Comparison of ENCODE assay signal across 2 cellular contexts in the genomic region with DNA sequence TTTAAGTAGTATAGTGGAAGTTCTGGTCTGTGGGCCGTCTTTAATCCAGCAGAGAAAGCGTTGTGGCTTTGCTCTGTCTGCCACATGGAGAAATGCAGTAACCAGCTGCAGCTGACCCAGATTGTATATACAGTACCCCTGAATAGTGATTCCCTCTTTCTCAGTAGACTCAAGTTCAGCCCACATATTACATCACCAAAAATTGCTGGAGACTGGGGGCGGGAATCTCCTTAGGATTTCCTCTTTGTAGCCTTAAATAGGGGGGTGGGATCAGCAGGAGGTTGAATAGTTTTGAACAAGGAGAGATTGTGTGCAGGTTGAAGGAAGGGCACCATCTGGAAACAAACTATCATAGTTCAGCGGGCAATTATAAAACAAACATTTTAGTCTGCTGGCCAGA.
TF ChIP-seq lines count a peak whose summit lies in the region.

A gene with protein sequence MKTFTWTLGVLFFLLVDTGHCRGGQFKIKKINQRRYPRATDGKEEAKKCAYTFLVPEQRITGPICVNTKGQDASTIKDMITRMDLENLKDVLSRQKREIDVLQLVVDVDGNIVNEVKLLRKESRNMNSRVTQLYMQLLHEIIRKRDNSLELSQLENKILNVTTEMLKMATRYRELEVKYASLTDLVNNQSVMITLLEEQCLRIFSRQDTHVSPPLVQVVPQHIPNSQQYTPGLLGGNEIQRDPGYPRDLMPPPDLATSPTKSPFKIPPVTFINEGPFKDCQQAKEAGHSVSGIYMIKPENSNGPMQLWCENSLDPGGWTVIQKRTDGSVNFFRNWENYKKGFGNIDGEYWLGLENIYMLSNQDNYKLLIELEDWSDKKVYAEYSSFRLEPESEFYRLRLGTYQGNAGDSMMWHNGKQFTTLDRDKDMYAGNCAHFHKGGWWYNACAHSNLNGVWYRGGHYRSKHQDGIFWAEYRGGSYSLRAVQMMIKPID (minus strand): TSS at position 134 of the 400 bp plus-strand sequence. CDS start 5,301 bp downstream, outside the sequence.

TF ChIP-seq in HEK293, 187 proteins besides CTCF, POLR2A, EP300 and RAD21 (continues in another document):
- TF ChIP-seq ZFP69B (tag by site-specific recombination; IDR thresholded peaks at IDR 0.05) (0 out of 2 replicates have a peak, but pooled peaks have one; percentile 28), ZBTB17 (tag by site-specific recombination; IDR thresholded peaks at IDR 0.05) (0 out of 2 replicates have a peak, but pooled peaks have one; percentile 20), ZNF223 (tag by site-specific recombination; IDR thresholded peaks at IDR 0.05) (no peak), ZFHX2 (tag by site-specific recombination; conservative IDR thresholded peaks at IDR 0.05) (peak; percentile 72), SP3 (tag by site-specific recombination; IDR thresholded peaks at IDR 0.05) (peak; percentile 21; the same call in 1 of the 2 replicates), SP7 (tag by site-specific recombination; IDR thresholded peaks at IDR 0.05) (0 out of 2 replicates have a peak, but pooled peaks have one; percentile 17), ZNF335 (tag by site-specific recombination; conservative IDR thresholded peaks at IDR 0.05) (0 out of 2 replicates have a peak, but pooled peaks have one; percentile 15), YY2 (tag by site-specific recombination; IDR thresholded peaks at IDR 0.05) (no peak), ZNF19 (tag by site-specific recombination; IDR thresholded peaks at IDR 0.05; ENCODE audit: low read depth) (no peak), ZBTB20 (tag by site-specific recombination; IDR thresholded peaks at IDR 0.05) (peak; percentile 42), ZNF266 (tag by site-specific recombination; IDR thresholded peaks at IDR 0.05; ENCODE audit: low read depth) (no peak), ZNF157 (tag by site-specific recombination; IDR thresholded peaks at IDR 0.05) (no peak), ZNF341 (tag by site-specific recombination; IDR thresholded peaks at IDR 0.05; ENCODE audit: low read depth) (no peak)
- TF ChIP-seq, protein P1, sequence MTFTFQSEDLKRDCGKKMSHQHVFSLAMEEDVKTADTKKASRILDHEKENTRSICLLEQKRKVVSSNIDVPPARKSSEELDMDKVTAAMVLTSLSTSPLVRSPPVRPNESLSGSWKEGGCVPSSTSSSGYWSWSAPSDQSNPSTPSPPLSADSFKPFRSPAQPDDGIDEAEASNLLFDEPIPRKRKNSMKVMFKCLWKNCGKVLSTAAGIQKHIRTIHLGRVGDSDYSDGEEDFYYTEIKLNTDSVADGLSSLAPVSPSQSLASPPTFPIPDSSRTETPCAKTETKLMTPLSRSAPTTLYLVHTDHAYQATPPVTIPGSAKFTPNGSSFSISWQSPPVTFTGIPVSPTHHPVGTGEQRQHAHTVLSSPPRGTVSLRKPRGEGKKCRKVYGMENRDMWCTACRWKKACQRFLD (tag by site-specific recombination; IDR thresholded peaks at IDR 0.05) = no peak
- TF ChIP-seq, protein P2, sequence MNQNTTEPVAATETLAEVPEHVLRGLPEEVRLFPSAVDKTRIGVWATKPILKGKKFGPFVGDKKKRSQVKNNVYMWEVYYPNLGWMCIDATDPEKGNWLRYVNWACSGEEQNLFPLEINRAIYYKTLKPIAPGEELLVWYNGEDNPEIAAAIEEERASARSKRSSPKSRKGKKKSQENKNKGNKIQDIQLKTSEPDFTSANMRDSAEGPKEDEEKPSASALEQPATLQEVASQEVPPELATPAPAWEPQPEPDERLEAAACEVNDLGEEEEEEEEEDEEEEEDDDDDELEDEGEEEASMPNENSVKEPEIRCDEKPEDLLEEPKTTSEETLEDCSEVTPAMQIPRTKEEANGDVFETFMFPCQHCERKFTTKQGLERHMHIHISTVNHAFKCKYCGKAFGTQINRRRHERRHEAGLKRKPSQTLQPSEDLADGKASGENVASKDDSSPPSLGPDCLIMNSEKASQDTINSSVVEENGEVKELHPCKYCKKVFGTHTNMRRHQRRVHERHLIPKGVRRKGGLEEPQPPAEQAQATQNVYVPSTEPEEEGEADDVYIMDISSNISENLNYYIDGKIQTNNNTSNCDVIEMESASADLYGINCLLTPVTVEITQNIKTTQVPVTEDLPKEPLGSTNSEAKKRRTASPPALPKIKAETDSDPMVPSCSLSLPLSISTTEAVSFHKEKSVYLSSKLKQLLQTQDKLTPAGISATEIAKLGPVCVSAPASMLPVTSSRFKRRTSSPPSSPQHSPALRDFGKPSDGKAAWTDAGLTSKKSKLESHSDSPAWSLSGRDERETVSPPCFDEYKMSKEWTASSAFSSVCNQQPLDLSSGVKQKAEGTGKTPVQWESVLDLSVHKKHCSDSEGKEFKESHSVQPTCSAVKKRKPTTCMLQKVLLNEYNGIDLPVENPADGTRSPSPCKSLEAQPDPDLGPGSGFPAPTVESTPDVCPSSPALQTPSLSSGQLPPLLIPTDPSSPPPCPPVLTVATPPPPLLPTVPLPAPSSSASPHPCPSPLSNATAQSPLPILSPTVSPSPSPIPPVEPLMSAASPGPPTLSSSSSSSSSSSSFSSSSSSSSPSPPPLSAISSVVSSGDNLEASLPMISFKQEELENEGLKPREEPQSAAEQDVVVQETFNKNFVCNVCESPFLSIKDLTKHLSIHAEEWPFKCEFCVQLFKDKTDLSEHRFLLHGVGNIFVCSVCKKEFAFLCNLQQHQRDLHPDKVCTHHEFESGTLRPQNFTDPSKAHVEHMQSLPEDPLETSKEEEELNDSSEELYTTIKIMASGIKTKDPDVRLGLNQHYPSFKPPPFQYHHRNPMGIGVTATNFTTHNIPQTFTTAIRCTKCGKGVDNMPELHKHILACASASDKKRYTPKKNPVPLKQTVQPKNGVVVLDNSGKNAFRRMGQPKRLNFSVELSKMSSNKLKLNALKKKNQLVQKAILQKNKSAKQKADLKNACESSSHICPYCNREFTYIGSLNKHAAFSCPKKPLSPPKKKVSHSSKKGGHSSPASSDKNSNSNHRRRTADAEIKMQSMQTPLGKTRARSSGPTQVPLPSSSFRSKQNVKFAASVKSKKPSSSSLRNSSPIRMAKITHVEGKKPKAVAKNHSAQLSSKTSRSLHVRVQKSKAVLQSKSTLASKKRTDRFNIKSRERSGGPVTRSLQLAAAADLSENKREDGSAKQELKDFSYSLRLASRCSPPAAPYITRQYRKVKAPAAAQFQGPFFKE (tag by site-specific recombination; IDR thresholded peaks at IDR 0.05; ENCODE audit: borderline replicate concordance) = no peak
- TF ChIP-seq, protein P3, sequence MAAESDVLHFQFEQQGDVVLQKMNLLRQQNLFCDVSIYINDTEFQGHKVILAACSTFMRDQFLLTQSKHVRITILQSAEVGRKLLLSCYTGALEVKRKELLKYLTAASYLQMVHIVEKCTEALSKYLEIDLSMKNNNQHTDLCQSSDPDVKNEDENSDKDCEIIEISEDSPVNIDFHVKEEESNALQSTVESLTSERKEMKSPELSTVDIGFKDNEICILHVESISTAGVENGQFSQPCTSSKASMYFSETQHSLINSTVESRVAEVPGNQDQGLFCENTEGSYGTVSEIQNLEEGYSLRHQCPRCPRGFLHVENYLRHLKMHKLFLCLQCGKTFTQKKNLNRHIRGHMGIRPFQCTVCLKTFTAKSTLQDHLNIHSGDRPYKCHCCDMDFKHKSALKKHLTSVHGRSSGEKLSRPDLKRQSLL (tag by site-specific recombination; IDR thresholded peaks at IDR 0.05) = no peak

TF ChIP-seq in HepG2, 621 proteins besides CTCF, POLR2A, EP300 and RAD21 (continues in another document):
- TF ChIP-seq SAP130 (CRISPR knock-in tag; IDR thresholded peaks at IDR 0.05; ENCODE audit: low read depth) (peak; percentile 26), ZMYM2 (CRISPR knock-in tag; IDR thresholded peaks at IDR 0.05) (no peak), ZNF432 (CRISPR knock-in tag; IDR thresholded peaks at IDR 0.05; ENCODE audit: borderline replicate concordance) (no peak), ZFP90 (CRISPR knock-in tag; IDR thresholded peaks at IDR 0.05; ENCODE audit: borderline replicate concordance) (no peak), JARID2 (CRISPR knock-in tag; IDR thresholded peaks at IDR 0.05; ENCODE audit: insufficient replicate concordance) (no peak), NFKBIZ (CRISPR knock-in tag; IDR thresholded peaks at IDR 0.05) (no peak), SUZ12 (IDR thresholded peaks at IDR 0.05; ENCODE audit: low read depth, low read length) (no peak), ZNF772 (CRISPR knock-in tag; IDR thresholded peaks at IDR 0.05) (no peak), POLR2G (IDR thresholded peaks at IDR 0.05; ENCODE audit: low read depth, low read length) (peak; percentile 28; the same call in 1 of the 2 replicates), ZNF33B (CRISPR knock-in tag; IDR thresholded peaks at IDR 0.05) (no peak), NCOR1 (IDR thresholded peaks at IDR 0.05; ENCODE audit: borderline replicate concordance, low read length) (0 out of 2 replicates have a peak, but pooled peaks have one; percentile 18), ZBTB7A (CRISPR knock-in tag; IDR thresholded peaks at IDR 0.05) (0 out of 2 replicates have a peak, but pooled peaks have one; percentile 46), MIER3 (CRISPR knock-in tag; IDR thresholded peaks at IDR 0.05; ENCODE audit: borderline replicate concordance) (no peak)
- TF ChIP-seq, protein P4, sequence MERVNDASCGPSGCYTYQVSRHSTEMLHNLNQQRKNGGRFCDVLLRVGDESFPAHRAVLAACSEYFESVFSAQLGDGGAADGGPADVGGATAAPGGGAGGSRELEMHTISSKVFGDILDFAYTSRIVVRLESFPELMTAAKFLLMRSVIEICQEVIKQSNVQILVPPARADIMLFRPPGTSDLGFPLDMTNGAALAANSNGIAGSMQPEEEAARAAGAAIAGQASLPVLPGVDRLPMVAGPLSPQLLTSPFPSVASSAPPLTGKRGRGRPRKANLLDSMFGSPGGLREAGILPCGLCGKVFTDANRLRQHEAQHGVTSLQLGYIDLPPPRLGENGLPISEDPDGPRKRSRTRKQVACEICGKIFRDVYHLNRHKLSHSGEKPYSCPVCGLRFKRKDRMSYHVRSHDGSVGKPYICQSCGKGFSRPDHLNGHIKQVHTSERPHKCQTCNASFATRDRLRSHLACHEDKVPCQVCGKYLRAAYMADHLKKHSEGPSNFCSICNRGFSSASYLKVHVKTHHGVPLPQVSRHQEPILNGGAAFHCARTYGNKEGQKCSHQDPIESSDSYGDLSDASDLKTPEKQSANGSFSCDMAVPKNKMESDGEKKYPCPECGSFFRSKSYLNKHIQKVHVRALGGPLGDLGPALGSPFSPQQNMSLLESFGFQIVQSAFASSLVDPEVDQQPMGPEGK (CRISPR knock-in tag; IDR thresholded peaks at IDR 0.05) = peak; percentile 60
- TF ChIP-seq, protein P5, sequence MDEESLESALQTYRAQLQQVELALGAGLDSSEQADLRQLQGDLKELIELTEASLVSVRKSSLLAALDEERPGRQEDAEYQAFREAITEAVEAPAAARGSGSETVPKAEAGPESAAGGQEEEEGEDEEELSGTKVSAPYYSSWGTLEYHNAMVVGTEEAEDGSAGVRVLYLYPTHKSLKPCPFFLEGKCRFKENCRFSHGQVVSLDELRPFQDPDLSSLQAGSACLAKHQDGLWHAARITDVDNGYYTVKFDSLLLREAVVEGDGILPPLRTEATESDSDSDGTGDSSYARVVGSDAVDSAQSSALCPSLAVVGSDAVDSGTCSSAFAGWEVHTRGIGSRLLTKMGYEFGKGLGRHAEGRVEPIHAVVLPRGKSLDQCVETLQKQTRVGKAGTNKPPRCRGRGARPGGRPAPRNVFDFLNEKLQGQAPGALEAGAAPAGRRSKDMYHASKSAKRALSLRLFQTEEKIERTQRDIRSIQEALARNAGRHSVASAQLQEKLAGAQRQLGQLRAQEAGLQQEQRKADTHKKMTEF (CRISPR knock-in tag; IDR thresholded peaks at IDR 0.05) = peak; percentile 22
- TF ChIP-seq, protein P6, sequence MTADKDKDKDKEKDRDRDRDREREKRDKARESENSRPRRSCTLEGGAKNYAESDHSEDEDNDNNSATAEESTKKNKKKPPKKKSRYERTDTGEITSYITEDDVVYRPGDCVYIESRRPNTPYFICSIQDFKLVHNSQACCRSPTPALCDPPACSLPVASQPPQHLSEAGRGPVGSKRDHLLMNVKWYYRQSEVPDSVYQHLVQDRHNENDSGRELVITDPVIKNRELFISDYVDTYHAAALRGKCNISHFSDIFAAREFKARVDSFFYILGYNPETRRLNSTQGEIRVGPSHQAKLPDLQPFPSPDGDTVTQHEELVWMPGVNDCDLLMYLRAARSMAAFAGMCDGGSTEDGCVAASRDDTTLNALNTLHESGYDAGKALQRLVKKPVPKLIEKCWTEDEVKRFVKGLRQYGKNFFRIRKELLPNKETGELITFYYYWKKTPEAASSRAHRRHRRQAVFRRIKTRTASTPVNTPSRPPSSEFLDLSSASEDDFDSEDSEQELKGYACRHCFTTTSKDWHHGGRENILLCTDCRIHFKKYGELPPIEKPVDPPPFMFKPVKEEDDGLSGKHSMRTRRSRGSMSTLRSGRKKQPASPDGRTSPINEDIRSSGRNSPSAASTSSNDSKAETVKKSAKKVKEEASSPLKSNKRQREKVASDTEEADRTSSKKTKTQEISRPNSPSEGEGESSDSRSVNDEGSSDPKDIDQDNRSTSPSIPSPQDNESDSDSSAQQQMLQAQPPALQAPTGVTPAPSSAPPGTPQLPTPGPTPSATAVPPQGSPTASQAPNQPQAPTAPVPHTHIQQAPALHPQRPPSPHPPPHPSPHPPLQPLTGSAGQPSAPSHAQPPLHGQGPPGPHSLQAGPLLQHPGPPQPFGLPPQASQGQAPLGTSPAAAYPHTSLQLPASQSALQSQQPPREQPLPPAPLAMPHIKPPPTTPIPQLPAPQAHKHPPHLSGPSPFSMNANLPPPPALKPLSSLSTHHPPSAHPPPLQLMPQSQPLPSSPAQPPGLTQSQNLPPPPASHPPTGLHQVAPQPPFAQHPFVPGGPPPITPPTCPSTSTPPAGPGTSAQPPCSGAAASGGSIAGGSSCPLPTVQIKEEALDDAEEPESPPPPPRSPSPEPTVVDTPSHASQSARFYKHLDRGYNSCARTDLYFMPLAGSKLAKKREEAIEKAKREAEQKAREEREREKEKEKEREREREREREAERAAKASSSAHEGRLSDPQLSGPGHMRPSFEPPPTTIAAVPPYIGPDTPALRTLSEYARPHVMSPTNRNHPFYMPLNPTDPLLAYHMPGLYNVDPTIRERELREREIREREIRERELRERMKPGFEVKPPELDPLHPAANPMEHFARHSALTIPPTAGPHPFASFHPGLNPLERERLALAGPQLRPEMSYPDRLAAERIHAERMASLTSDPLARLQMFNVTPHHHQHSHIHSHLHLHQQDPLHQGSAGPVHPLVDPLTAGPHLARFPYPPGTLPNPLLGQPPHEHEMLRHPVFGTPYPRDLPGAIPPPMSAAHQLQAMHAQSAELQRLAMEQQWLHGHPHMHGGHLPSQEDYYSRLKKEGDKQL (CRISPR knock-in tag; IDR thresholded peaks at IDR 0.05; ENCODE audit: low read depth) = no peak
